Comparison of ENCODE assay signal across 1 cellular context in genomic region chr10:78528749-78529204, GRCh38.
TF ChIP-seq lines count a peak whose summit lies in the region.

No MANE protein-coding gene starts in this region.

TF ChIP-seq in HepG2, 621 proteins besides CTCF, POLR2A, EP300 and RAD21 (continued from another document and continues in another):
- TF ChIP-seq PRMT3 (CRISPR knock-in tag; IDR thresholded peaks at IDR 0.05; ENCODE audit: borderline replicate concordance, low read depth) (0 out of 2 replicates have a peak, but pooled peaks have one; percentile 66), TBP (CRISPR knock-in tag; IDR thresholded peaks at IDR 0.05) (no peak), ZFP90 (CRISPR knock-in tag; IDR thresholded peaks at IDR 0.05; ENCODE audit: borderline replicate concordance) (no peak), MAFG (CRISPR knock-in tag; IDR thresholded peaks at IDR 0.05) (no peak), CEBPG (CRISPR knock-in tag; IDR thresholded peaks at IDR 0.05) (peak; percentile 74), NR1H2 (CRISPR knock-in tag; IDR thresholded peaks at IDR 0.05; ENCODE audit: borderline replicate concordance, low read depth) (no peak), ZNF761 (CRISPR knock-in tag; conservative IDR thresholded peaks at IDR 0.05) (peak; percentile 87), MLX (CRISPR knock-in tag; IDR thresholded peaks at IDR 0.05) (peak; percentile 70), ZFP1 (CRISPR knock-in tag; IDR thresholded peaks at IDR 0.05) (peak; percentile 88), MIXL1 (CRISPR knock-in tag; IDR thresholded peaks at IDR 0.05) (peak; percentile 98), XBP1 (CRISPR knock-in tag; IDR thresholded peaks at IDR 0.05) (no peak), ZFP36L1 (CRISPR knock-in tag; IDR thresholded peaks at IDR 0.05) (peak; percentile 74; the same call in 1 of the 2 replicates), ZBTB43 (CRISPR knock-in tag; conservative IDR thresholded peaks at IDR 0.05) (0 out of 2 replicates have a peak, but pooled peaks have one; percentile 45), MED8 (CRISPR knock-in tag; IDR thresholded peaks at IDR 0.05; ENCODE audit: insufficient replicate concordance) (peak; percentile 56), TIGD3 (CRISPR knock-in tag; IDR thresholded peaks at IDR 0.05; ENCODE audit: borderline replicate concordance) (no peak), GFI1 (CRISPR knock-in tag; IDR thresholded peaks at IDR 0.05; ENCODE audit: borderline replicate concordance) (peak; percentile 92), SMC3 (IDR thresholded peaks at IDR 0.05; ENCODE audit: low read length) (peak; percentile 48; the same call in 1 of the 2 replicates), ZNF30 (CRISPR knock-in tag; IDR thresholded peaks at IDR 0.05) (no peak), ZBTB33 (CRISPR knock-in tag; IDR thresholded peaks at IDR 0.05) (peak; percentile 45; the same call in 1 of the 2 replicates), THAP9 (CRISPR knock-in tag; IDR thresholded peaks at IDR 0.05; ENCODE audit: borderline replicate concordance) (no peak), XRCC5 (optimal IDR thresholded peaks at IDR 0.05; ENCODE audit: low read length) (peak; percentile 24), CSRNP1 (CRISPR knock-in tag; IDR thresholded peaks at IDR 0.05) (no peak), ATRX (CRISPR knock-in tag; IDR thresholded peaks at IDR 0.05; ENCODE audit: borderline replicate concordance) (no peak), RBM39 (IDR thresholded peaks at IDR 0.05; ENCODE audit: low read depth, low read length, poor library complexity, severe bottlenecking) (no peak)
- TF ChIP-seq, protein P1, sequence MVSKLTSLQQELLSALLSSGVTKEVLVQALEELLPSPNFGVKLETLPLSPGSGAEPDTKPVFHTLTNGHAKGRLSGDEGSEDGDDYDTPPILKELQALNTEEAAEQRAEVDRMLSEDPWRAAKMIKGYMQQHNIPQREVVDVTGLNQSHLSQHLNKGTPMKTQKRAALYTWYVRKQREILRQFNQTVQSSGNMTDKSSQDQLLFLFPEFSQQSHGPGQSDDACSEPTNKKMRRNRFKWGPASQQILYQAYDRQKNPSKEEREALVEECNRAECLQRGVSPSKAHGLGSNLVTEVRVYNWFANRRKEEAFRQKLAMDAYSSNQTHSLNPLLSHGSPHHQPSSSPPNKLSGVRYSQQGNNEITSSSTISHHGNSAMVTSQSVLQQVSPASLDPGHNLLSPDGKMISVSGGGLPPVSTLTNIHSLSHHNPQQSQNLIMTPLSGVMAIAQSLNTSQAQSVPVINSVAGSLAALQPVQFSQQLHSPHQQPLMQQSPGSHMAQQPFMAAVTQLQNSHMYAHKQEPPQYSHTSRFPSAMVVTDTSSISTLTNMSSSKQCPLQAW (CRISPR knock-in tag; IDR thresholded peaks at IDR 0.05) = peak; percentile 89
- TF ChIP-seq, protein P2, sequence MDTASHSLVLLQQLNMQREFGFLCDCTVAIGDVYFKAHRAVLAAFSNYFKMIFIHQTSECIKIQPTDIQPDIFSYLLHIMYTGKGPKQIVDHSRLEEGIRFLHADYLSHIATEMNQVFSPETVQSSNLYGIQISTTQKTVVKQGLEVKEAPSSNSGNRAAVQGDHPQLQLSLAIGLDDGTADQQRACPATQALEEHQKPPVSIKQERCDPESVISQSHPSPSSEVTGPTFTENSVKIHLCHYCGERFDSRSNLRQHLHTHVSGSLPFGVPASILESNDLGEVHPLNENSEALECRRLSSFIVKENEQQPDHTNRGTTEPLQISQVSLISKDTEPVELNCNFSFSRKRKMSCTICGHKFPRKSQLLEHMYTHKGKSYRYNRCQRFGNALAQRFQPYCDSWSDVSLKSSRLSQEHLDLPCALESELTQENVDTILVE (CRISPR knock-in tag; IDR thresholded peaks at IDR 0.05) = peak; percentile 82
- TF ChIP-seq, protein P3, sequence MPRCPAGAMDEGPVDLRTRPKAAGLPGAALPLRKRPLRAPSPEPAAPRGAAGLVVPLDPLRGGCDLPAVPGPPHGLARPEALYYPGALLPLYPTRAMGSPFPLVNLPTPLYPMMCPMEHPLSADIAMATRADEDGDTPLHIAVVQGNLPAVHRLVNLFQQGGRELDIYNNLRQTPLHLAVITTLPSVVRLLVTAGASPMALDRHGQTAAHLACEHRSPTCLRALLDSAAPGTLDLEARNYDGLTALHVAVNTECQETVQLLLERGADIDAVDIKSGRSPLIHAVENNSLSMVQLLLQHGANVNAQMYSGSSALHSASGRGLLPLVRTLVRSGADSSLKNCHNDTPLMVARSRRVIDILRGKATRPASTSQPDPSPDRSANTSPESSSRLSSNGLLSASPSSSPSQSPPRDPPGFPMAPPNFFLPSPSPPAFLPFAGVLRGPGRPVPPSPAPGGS (CRISPR knock-in tag; IDR thresholded peaks at IDR 0.05) = no peak
- TF ChIP-seq, protein P4, sequence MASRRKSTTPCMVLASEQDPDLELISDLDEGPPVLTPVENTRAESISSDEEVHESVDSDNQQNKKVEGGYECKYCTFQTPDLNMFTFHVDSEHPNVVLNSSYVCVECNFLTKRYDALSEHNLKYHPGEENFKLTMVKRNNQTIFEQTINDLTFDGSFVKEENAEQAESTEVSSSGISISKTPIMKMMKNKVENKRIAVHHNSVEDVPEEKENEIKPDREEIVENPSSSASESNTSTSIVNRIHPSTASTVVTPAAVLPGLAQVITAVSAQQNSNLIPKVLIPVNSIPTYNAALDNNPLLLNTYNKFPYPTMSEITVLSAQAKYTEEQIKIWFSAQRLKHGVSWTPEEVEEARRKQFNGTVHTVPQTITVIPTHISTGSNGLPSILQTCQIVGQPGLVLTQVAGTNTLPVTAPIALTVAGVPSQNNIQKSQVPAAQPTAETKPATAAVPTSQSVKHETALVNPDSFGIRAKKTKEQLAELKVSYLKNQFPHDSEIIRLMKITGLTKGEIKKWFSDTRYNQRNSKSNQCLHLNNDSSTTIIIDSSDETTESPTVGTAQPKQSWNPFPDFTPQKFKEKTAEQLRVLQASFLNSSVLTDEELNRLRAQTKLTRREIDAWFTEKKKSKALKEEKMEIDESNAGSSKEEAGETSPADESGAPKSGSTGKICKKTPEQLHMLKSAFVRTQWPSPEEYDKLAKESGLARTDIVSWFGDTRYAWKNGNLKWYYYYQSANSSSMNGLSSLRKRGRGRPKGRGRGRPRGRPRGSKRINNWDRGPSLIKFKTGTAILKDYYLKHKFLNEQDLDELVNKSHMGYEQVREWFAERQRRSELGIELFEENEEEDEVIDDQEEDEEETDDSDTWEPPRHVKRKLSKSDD (CRISPR knock-in tag; IDR thresholded peaks at IDR 0.05; ENCODE audit: low read depth) = 0 out of 2 replicates have a peak, but pooled peaks have one; percentile 31
- TF ChIP-seq, protein P5, sequence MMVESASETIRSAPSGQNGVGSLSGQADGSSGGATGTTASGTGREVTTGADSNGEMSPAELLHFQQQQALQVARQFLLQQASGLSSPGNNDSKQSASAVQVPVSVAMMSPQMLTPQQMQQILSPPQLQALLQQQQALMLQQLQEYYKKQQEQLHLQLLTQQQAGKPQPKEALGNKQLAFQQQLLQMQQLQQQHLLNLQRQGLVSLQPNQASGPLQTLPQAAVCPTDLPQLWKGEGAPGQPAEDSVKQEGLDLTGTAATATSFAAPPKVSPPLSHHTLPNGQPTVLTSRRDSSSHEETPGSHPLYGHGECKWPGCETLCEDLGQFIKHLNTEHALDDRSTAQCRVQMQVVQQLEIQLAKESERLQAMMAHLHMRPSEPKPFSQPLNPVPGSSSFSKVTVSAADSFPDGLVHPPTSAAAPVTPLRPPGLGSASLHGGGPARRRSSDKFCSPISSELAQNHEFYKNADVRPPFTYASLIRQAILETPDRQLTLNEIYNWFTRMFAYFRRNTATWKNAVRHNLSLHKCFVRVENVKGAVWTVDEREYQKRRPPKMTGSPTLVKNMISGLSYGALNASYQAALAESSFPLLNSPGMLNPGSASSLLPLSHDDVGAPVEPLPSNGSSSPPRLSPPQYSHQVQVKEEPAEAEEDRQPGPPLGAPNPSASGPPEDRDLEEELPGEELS (CRISPR knock-in tag; IDR thresholded peaks at IDR 0.05) = peak; percentile 97
- TF ChIP-seq, protein P6, sequence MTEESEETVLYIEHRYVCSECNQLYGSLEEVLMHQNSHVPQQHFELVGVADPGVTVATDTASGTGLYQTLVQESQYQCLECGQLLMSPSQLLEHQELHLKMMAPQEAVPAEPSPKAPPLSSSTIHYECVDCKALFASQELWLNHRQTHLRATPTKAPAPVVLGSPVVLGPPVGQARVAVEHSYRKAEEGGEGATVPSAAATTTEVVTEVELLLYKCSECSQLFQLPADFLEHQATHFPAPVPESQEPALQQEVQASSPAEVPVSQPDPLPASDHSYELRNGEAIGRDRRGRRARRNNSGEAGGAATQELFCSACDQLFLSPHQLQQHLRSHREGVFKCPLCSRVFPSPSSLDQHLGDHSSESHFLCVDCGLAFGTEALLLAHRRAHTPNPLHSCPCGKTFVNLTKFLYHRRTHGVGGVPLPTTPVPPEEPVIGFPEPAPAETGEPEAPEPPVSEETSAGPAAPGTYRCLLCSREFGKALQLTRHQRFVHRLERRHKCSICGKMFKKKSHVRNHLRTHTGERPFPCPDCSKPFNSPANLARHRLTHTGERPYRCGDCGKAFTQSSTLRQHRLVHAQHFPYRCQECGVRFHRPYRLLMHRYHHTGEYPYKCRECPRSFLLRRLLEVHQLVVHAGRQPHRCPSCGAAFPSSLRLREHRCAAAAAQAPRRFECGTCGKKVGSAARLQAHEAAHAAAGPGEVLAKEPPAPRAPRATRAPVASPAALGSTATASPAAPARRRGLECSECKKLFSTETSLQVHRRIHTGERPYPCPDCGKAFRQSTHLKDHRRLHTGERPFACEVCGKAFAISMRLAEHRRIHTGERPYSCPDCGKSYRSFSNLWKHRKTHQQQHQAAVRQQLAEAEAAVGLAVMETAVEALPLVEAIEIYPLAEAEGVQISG (CRISPR knock-in tag; IDR thresholded peaks at IDR 0.05) = peak; percentile 74
- TF ChIP-seq, protein P7, sequence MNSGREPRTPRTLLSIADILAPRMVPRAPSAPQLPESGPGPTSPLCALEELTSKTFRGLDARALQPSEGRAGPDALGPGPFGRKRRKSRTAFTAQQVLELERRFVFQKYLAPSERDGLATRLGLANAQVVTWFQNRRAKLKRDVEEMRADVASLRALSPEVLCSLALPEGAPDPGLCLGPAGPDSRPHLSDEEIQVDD (CRISPR knock-in tag; IDR thresholded peaks at IDR 0.05; ENCODE audit: borderline replicate concordance) = no peak
